2 cellular contexts compared by ENCODE assay signal in genomic region chr3:129909235-129909634, GRCh38.
A peak's percentile ranks its signal among the peaks of the same experiment; 100 is the strongest.
TF ChIP-seq lines count a peak whose summit lies in the region.

No MANE protein-coding gene starts in this region.

TF ChIP-seq in IMR-90, 13 proteins besides CTCF, POLR2A, EP300 and RAD21:
- TF ChIP-seq NFE2L2 (IDR thresholded peaks at IDR 0.05; ENCODE audit: low read depth, low read length) = 0 out of 2 replicates have a peak, but pooled peaks have one; percentile 3

TF ChIP-seq in K562, 482 proteins besides CTCF, POLR2A, EP300 and RAD21:
- peak; percentile 49 for TF ChIP-seq MAFG (tag; conservative IDR thresholded peaks at IDR 0.05)
- TF ChIP-seq ZNF316 (IDR thresholded peaks at IDR 0.05) = peak; percentile 70
- TF ChIP-seq C11orf30 (IDR thresholded peaks at IDR 0.05; ENCODE audit: low read depth) = peak; percentile 44; the same call in 1 of the 2 replicates
